Comparison of ENCODE assay signal across 1 cellular context in the genomic region with DNA sequence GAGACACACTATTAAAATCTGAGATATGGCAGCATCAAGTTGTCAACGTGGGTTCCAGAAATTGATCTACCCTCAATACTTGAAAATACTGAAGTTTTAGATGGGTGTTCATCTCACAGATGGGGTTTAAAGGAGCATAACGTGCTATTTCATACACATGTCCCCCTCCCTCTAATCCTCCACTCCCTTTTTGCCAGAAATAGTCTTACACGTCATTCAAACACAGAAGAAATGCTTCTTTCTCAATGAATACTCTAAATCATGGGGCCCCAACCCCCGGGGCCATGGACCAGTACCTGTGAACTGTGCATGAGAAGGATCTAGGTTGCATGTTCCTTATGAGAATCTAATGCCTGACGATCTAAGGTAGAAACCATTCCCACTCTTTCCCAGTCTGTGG.
TF ChIP-seq lines count a peak whose summit lies in the region.

No MANE protein-coding gene starts in this region.

TF ChIP-seq in IMR-90, 13 proteins besides CTCF, POLR2A, EP300 and RAD21:
- TF ChIP-seq SMC3 (IDR thresholded peaks at IDR 0.05; ENCODE audit: low read depth, low read length): no peak
- TF ChIP-seq CHD1 (IDR thresholded peaks at IDR 0.05; ENCODE audit: low read depth, low read length): no peak
- TF ChIP-seq RCOR1 (IDR thresholded peaks at IDR 0.05; ENCODE audit: insufficient replicate concordance, low read length): no peak
- no peak for TF ChIP-seq RFX5 (IDR thresholded peaks at IDR 0.05; ENCODE audit: low read depth, low read length)
